Comparison of ENCODE assay signal across 2 cellular contexts in the genomic region with DNA sequence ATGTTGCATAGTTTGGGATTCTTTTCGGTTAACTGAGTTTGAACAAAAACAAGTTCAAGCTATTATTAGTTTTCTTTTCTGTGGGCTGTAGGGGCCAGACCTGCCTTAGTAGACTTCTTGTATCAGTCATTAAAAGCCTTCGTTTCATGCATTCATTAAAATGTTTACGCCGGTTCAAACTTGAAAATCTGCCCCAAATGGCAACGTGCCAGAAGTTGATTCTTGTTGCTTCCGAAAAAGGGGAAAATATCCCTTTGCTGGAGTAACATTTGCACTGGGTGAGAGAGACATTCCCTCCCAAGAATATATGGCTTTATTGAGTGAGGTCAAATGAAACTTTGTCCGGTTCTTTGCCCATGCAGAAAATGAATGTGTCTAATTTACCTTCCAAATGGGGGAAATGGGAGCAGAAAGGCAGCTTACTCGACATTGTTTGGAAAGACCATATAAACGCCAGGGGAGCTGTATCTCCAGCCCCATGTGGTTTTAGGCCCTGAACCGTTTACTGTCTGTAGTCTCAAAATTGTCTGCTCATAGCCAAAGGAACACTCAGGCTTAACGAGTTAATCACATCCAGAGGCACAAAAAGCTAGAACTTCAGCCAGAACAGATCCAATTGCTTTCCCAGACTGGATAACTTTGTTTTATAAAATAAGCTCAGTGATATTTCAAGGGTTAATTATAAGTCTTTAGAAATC.
A peak's percentile ranks its signal among the peaks of the same experiment; 100 is the strongest.
TF ChIP-seq lines count a peak whose summit lies in the region.

No MANE protein-coding gene starts in this region.

TF ChIP-seq in GM23338, 12 proteins besides CTCF, POLR2A, EP300 and RAD21 (continues in another document):
- TF ChIP-seq, protein P1, sequence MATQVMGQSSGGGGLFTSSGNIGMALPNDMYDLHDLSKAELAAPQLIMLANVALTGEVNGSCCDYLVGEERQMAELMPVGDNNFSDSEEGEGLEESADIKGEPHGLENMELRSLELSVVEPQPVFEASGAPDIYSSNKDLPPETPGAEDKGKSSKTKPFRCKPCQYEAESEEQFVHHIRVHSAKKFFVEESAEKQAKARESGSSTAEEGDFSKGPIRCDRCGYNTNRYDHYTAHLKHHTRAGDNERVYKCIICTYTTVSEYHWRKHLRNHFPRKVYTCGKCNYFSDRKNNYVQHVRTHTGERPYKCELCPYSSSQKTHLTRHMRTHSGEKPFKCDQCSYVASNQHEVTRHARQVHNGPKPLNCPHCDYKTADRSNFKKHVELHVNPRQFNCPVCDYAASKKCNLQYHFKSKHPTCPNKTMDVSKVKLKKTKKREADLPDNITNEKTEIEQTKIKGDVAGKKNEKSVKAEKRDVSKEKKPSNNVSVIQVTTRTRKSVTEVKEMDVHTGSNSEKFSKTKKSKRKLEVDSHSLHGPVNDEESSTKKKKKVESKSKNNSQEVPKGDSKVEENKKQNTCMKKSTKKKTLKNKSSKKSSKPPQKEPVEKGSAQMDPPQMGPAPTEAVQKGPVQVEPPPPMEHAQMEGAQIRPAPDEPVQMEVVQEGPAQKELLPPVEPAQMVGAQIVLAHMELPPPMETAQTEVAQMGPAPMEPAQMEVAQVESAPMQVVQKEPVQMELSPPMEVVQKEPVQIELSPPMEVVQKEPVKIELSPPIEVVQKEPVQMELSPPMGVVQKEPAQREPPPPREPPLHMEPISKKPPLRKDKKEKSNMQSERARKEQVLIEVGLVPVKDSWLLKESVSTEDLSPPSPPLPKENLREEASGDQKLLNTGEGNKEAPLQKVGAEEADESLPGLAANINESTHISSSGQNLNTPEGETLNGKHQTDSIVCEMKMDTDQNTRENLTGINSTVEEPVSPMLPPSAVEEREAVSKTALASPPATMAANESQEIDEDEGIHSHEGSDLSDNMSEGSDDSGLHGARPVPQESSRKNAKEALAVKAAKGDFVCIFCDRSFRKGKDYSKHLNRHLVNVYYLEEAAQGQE (IDR thresholded peaks at IDR 0.05; ENCODE audit: unreplicated experiment) = no peak
- no peak for TF ChIP-seq CREB1 (CRISPR knock-in tag; IDR thresholded peaks at IDR 0.05; ENCODE audit: low read depth)
- TF ChIP-seq STAT1 (IDR thresholded peaks at IDR 0.05; ENCODE audit: unreplicated experiment) = no peak
- TF ChIP-seq EZH2 (IDR thresholded peaks at IDR 0.05; ENCODE audit: low read depth, unreplicated experiment) = no peak
- TF ChIP-seq NANOG (IDR thresholded peaks at IDR 0.05; ENCODE audit: borderline replicate concordance) = no peak
- no peak for TF ChIP-seq ZNF114 (CRISPR knock-in tag; IDR thresholded peaks at IDR 0.05)
- no peak for TF ChIP-seq EZH2phosphoT487 (IDR thresholded peaks at IDR 0.05; ENCODE audit: unreplicated experiment)
- TF ChIP-seq ZNF331 (CRISPR knock-in tag; IDR thresholded peaks at IDR 0.05; ENCODE audit: low read depth) = no peak
- no peak for TF ChIP-seq POLR2AphosphoS5 (IDR thresholded peaks at IDR 0.05; ENCODE audit: low read depth)
- no peak for TF ChIP-seq ZNF462 (CRISPR knock-in tag; IDR thresholded peaks at IDR 0.05)

TF ChIP-seq in K562, 482 proteins besides CTCF, POLR2A, EP300 and RAD21:
- TF ChIP-seq GABPB2 (CRISPR knock-in tag; conservative IDR thresholded peaks at IDR 0.05) = no peak
- no peak for TF ChIP-seq ZBTB9 (CRISPR knock-in tag; IDR thresholded peaks at IDR 0.05)
- TF ChIP-seq, protein P2, sequence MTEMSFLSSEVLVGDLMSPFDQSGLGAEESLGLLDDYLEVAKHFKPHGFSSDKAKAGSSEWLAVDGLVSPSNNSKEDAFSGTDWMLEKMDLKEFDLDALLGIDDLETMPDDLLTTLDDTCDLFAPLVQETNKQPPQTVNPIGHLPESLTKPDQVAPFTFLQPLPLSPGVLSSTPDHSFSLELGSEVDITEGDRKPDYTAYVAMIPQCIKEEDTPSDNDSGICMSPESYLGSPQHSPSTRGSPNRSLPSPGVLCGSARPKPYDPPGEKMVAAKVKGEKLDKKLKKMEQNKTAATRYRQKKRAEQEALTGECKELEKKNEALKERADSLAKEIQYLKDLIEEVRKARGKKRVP (CRISPR knock-in tag; IDR thresholded peaks at IDR 0.05) = no peak
- no peak for TF ChIP-seq HNRNPH1 (optimal IDR thresholded peaks at IDR 0.05; ENCODE audit: low read depth, low read length)
- peak; percentile 56 for TF ChIP-seq NFIC (IDR thresholded peaks at IDR 0.05)
- no peak for TF ChIP-seq PURB (CRISPR knock-in tag; IDR thresholded peaks at IDR 0.05; ENCODE audit: low read depth)
TF ChIP-seq in K562: peak in this region for 1.
